Comparison of ENCODE assay signal across 26 cellular contexts in the genomic region with DNA sequence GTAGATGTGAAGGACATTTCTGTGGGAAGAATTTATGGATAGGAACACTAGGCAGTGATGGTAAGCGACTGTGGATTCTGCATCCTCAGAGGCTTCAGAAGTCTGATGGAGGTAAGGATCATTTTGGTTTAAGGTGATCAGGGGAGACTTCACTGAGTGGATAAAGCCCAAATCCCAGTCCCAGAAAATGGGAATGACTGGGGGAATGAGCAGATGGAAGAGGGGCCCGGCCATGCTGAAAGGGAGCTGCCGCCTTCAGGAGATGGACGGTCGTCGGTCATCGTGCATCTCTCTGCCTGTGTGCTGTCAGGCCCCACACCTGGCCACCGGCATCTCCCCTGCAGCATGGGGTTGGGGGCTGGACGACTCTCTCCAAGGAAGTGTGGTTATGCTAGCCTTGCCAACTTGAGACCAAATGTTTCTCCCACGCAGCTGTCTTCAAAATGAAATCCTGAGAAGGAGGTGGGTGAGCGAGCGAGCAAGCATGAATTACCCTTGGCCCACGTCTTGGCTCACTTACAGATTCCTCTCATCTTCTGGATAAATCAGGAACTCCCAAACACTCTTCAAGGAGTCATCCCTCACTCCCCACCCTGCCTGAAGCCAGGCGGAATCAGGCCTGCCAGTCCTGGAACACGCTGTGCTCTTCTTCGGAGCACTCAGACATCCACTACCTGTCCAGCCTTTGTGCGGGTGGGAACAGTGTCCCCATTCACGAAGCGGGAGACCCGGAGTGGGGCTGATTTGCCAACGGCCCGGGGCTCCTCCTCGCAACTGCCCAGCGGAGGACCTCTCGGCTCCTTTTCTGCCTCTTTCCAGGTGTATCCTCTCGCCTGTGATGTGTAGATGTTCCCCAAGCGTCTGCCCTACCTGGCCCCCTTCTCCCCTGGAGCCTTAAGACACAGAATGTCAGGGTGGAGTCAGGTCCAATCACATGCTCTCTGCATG.
DNase-seq lines count a peak whose midpoint lies in the region; ATAC-seq and TF ChIP-seq lines count a peak whose summit lies in the region.
"Had no signal": no experiment of that assay in that cellular context is flagged by ENCODE, and none has a peak within 500 bp of the region (broad histone marks: within the 10 kb centered on the region; RNA-seq: fewer than 3 reads in every experiment).

No MANE protein-coding gene starts in this region.

- no peaks in the 10 kb centered on the region; a peak in 1 of 5 replicates for H3K9me3 Mint-ChIP-seq in H9
- no peaks in the 10 kb centered on the region for H3K9me3 Mint-ChIP-seq in brain
- no peaks in the 10 kb centered on the region for H3K9me3 Mint-ChIP-seq in nephron
- no peaks in the 10 kb centered on the region for H3K9me3 Mint-ChIP-seq in activated T-cell treated with anti-CD3 and anti-CD28 coated beads, Interleukin-2, amount 50 U/mL, for 72 hours
- no peaks in the 10 kb centered on the region for H3K9me3 Mint-ChIP-seq in activated naive CD8-positive, alpha-beta T cell treated with anti-CD3 and anti-CD28 coated beads, Interleukin-2, amount 50 U/mL, for 24 hours
- H3K9me3 Mint-ChIP-seq: activated B cell treated with CpG ODN at 0.5 μM for 24 hours; activated T-cell treated with anti-CD3 and anti-CD28 coated beads, Interleukin-2, amount 50 U/mL, for 24 hours; natural killer cell; stimulated activated naive CD8-positive, alpha-beta T cell treated with anti-CD3 and anti-CD28 coated beads, Interleukin-15, Interleukin-2, amounts not matched to agents 100 ng/mL and 50 ng/mL, for 24 hours had no signal

- H3K27ac ChIP-seq in H9 (ENCODE audit: insufficient read length, low read depth, low read length) (no peak overlapping the region), psoas muscle (no peak overlapping the region)
- H3K27ac ChIP-seq: body of pancreas, ovary, RWPE1, SJSA1, thoracic aorta had no signal

- H2BK12ac ChIP-seq in H9 (ENCODE audit: insufficient read length, low read depth, low read length): no peak overlapping the region

- H3K14ac ChIP-seq in H9 (ENCODE audit: insufficient read depth, low read length): no peak overlapping the region

- no peak overlapping the region for H3K4me3 ChIP-seq in psoas muscle
- H3K4me3 ChIP-seq: body of pancreas, lung, ovary, SJSA1, thoracic aorta had no signal

- H2AK5ac ChIP-seq in H9 (ENCODE audit: insufficient read length, low read length): no peak overlapping the region

- H3K79me2 ChIP-seq in H9 (ENCODE audit: insufficient read depth, low read length): no peaks in the 10 kb centered on the region

- no peaks in the 10 kb centered on the region for H3K23me2 ChIP-seq in H9 (ENCODE audit: insufficient read length, low read depth, low read length, poor library complexity, severe bottlenecking)

- H3K56ac ChIP-seq in H9 (ENCODE audit: insufficient read length, low read depth, low read length): no peak overlapping the region

- no peaks in the 10 kb centered on the region for H3K36me3 Mint-ChIP-seq in H9 (ENCODE audit: insufficient read depth in 1 of 3, low read depth in 3 of 3)
- no peaks in the 10 kb centered on the region for H3K36me3 Mint-ChIP-seq in brain
- H3K36me3 Mint-ChIP-seq in nephron (ENCODE audit: low read depth): no peaks in the 10 kb centered on the region
- no peaks in the 10 kb centered on the region for H3K36me3 Mint-ChIP-seq in activated T-cell treated with anti-CD3 and anti-CD28 coated beads, Interleukin-2, amount 50 U/mL, for 72 hours (ENCODE audit: insufficient read depth in 2 of 2)
- no peaks in the 10 kb centered on the region for H3K36me3 Mint-ChIP-seq in activated naive CD8-positive, alpha-beta T cell treated with anti-CD3 and anti-CD28 coated beads, Interleukin-2, amount 50 U/mL, for 24 hours (ENCODE audit: low read depth)
- H3K36me3 Mint-ChIP-seq: natural killer cell had no signal

- H3K18ac ChIP-seq in H9 (ENCODE audit: insufficient read length, low read depth, low read length): no peak overlapping the region

- H3K4me1 Mint-ChIP-seq in H9 (peaks cover 34 to 38% of the 10 kb centered on the region in 2 experiments), brain (peaks cover 39% of the 10 kb centered on the region), nephron (peaks cover 35% of the 10 kb centered on the region)
- peaks cover 4% of the 10 kb centered on the region for H3K4me1 Mint-ChIP-seq in activated T-cell treated with anti-CD3 and anti-CD28 coated beads, Interleukin-2, amount 50 U/mL, for 72 hours (ENCODE audit: low read depth)
- H3K4me1 Mint-ChIP-seq in activated naive CD8-positive, alpha-beta T cell treated with anti-CD3 and anti-CD28 coated beads, Interleukin-2, amount 50 U/mL, for 24 hours: peaks cover 9% of the 10 kb centered on the region

- no peak overlapping the region for H3K23ac ChIP-seq in H9 (ENCODE audit: insufficient read length, low read depth, low read length)

- H3T11ph ChIP-seq in H9 (ENCODE audit: low read length): no peak overlapping the region

- H3K4me3 Mint-ChIP-seq in H9 (no peak overlapping the region), brain (no peak overlapping the region), nephron (no peak overlapping the region)
- no peak overlapping the region for H3K4me3 Mint-ChIP-seq in activated T-cell treated with anti-CD3 and anti-CD28 coated beads, Interleukin-2, amount 50 U/mL, for 72 hours
- no peak overlapping the region for H3K4me3 Mint-ChIP-seq in activated naive CD8-positive, alpha-beta T cell treated with anti-CD3 and anti-CD28 coated beads, Interleukin-2, amount 50 U/mL, for 24 hours
- H3K4me3 Mint-ChIP-seq: activated B cell treated with CpG ODN at 0.5 μM for 24 hours; activated T-cell treated with anti-CD3 and anti-CD28 coated beads, Interleukin-2, amount 50 U/mL, for 24 hours; natural killer cell; stimulated activated naive CD8-positive, alpha-beta T cell treated with anti-CD3 and anti-CD28 coated beads, Interleukin-15, Interleukin-2, amounts not matched to agents 100 ng/mL and 50 ng/mL, for 24 hours had no signal

- H2BK15ac ChIP-seq in H9 (ENCODE audit: low read depth, low read length): no peak overlapping the region

- H4K20me1 ChIP-seq in H9 (ENCODE audit: control insufficient read depth, insufficient read depth, insufficient read length): no peaks in the 10 kb centered on the region

- no peak overlapping the region for H2BK120ac ChIP-seq in H9 (ENCODE audit: low read depth, low read length, poor library complexity, severe bottlenecking)

- H2BK20ac ChIP-seq in H9 (ENCODE audit: low read depth, low read length, poor library complexity, severe bottlenecking): no peak overlapping the region

- no peak overlapping the region for H2AFZ ChIP-seq in H9 (ENCODE audit: low read length)

- no CpG with 5 or more reads among the region's 27 CpGs for WGBS in H9 (ENCODE audit: extremely low coverage, insufficient read length, low lambda C conversion rate)
- 90 to 93% (median 92%) methylated on average over 27 of the region's 27 CpGs for WGBS in psoas muscle, 3 donors

- no peak for ATAC-seq in activated T-cell treated with anti-CD3 and anti-CD28 coated beads, Interleukin-2, amount 50 U/mL, for 72 hours (replicated peaks in 1 of 2)
- ATAC-seq in activated naive CD8-positive, alpha-beta T cell treated with anti-CD3 and anti-CD28 coated beads, Interleukin-2, amount 50 U/mL, for 24 hours: no peak
- ATAC-seq in psoas muscle: no peak
- ATAC-seq: body of pancreas, HCT116, natural killer cell had no signal

- H3K79me1 ChIP-seq in H9 (ENCODE audit: insufficient read depth, low read depth, low read length, poor library complexity, severe bottlenecking): no peaks in the 10 kb centered on the region

- no peak for DNase-seq in H9
- peak; percentile 71 for DNase-seq in superior temporal gyrus (ENCODE audit: extremely low spot score)
- DNase-seq in activated T-cell treated with anti-CD3 and anti-CD28 coated beads, Interleukin-2, amount 50 U/mL, for 72 hours: no peak
- no peak for DNase-seq in activated naive CD8-positive, alpha-beta T cell treated with anti-CD3 and anti-CD28 coated beads, Interleukin-2, amount 50 U/mL, for 24 hours
- no peak for DNase-seq in psoas muscle
- DNase-seq: ACHN; activated B cell treated with CpG ODN at 0.5 μM for 24 hours; activated CD4-positive, alpha-beta T cell treated with anti-CD3 and anti-CD28 coated beads, Interleukin-2, amount 50 U/mL, for 1 hour; activated gamma-delta T cell treated with Interleukin-2 at 50 U/mL for 16 hours; activated T-cell treated with anti-CD3 and anti-CD28 coated beads, Interleukin-2, amount 50 U/mL, for 24 hours; body of pancreas; left cardiac atrium; natural killer cell; NCI-H1092 treated with DMSO at 0.1 percent for 48 hours; NCI-H1694 treated with DMSO at 0.1 percent for 48 hours; NCI-H510A; stimulated activated CD4-positive, alpha-beta T cell treated with anti-CD3 and anti-CD28 coated beads, Interleukin-1b, Interleukin-23, amount 100 ng/mL, for 48 hours had no signal

- TF ChIP-seq CTCF in H9 (conservative IDR thresholded peaks at IDR 0.05) (no peak), brain (conservative IDR thresholded peaks at IDR 0.05) (no peak), nephron (IDR thresholded peaks at IDR 0.05; ENCODE audit: unreplicated experiment in 3 of 3) (no peak), psoas muscle (IDR thresholded peaks at IDR 0.05) (no peak)

- H2BK5ac ChIP-seq in H9 (ENCODE audit: insufficient read length, low read length): no peak overlapping the region

- H4K8ac ChIP-seq in H9 (replicated peaks; ENCODE audit: insufficient read length, low read depth, low read length): no peak overlapping the region

- no peaks in the 10 kb centered on the region for H3K9me3 ChIP-seq in H9 (ENCODE audit: control insufficient read depth, low read depth, low read length)
- H3K9me3 ChIP-seq in psoas muscle: no peaks in the 10 kb centered on the region
- H3K9me3 ChIP-seq: body of pancreas, ovary, SJSA1, thoracic aorta had no signal

- H4K91ac ChIP-seq in H9 (ENCODE audit: insufficient read length, low read depth, low read length): peak overlapping the region; percentile 18

- H3K27ac Mint-ChIP-seq in H9: no peak overlapping the region
- peak overlapping the region in 3 of 5 experiments; percentile 46 to 81 (median 79) for H3K27ac Mint-ChIP-seq in brain
- H3K27ac Mint-ChIP-seq in nephron: peak overlapping the region in 2 of 3 experiments; percentile 7 to 33
- no peak overlapping the region for H3K27ac Mint-ChIP-seq in activated T-cell treated with anti-CD3 and anti-CD28 coated beads, Interleukin-2, amount 50 U/mL, for 72 hours
- no peak overlapping the region for H3K27ac Mint-ChIP-seq in activated naive CD8-positive, alpha-beta T cell treated with anti-CD3 and anti-CD28 coated beads, Interleukin-2, amount 50 U/mL, for 24 hours
- H3K27ac Mint-ChIP-seq: activated B cell treated with CpG ODN at 0.5 μM for 24 hours; activated T-cell treated with anti-CD3 and anti-CD28 coated beads, Interleukin-2, amount 50 U/mL, for 24 hours; natural killer cell; stimulated activated naive CD8-positive, alpha-beta T cell treated with anti-CD3 and anti-CD28 coated beads, Interleukin-15, Interleukin-2, amounts not matched to agents 100 ng/mL and 50 ng/mL, for 24 hours had no signal

- intact Hi-C loops in psoas muscle (cut with DNase I): no loop called here

- no peaks in the 10 kb centered on the region for H3K27me3 ChIP-seq in H9 (ENCODE audit: insufficient read depth, low read length)
- H3K27me3 ChIP-seq in psoas muscle (ENCODE audit: insufficient read depth in 3 of 3, low read length in 2 of 3): no peaks in the 10 kb centered on the region
- H3K27me3 ChIP-seq: body of pancreas, ovary, SJSA1 had no signal

- H4K5ac ChIP-seq in H9 (ENCODE audit: insufficient read length, low read depth, low read length): no peak overlapping the region

- H3K4ac ChIP-seq in H9 (ENCODE audit: low read depth, low read length): no peak overlapping the region

- H3K4me2 ChIP-seq in H9 (ENCODE audit: insufficient read depth, insufficient read length, low read length): no peak overlapping the region

- H3K36me3 ChIP-seq in psoas muscle (ENCODE audit: insufficient read depth in 1 of 2, low read depth in 1 of 2): no peaks in the 10 kb centered on the region
- H3K36me3 ChIP-seq: ovary, SJSA1, thoracic aorta had no signal

- H3K27me3 Mint-ChIP-seq in H9 (ENCODE audit: low read depth) (peaks cover 1% of the 10 kb centered on the region), brain (no peaks in the 10 kb centered on the region), nephron (ENCODE audit: low read depth) (no peaks in the 10 kb centered on the region)
- H3K27me3 Mint-ChIP-seq in activated T-cell treated with anti-CD3 and anti-CD28 coated beads, Interleukin-2, amount 50 U/mL, for 72 hours (ENCODE audit: low read depth): no peaks in the 10 kb centered on the region
- H3K27me3 Mint-ChIP-seq in activated naive CD8-positive, alpha-beta T cell treated with anti-CD3 and anti-CD28 coated beads, Interleukin-2, amount 50 U/mL, for 24 hours: no peaks in the 10 kb centered on the region
- H3K27me3 Mint-ChIP-seq: activated B cell treated with CpG ODN at 0.5 μM for 24 hours; activated T-cell treated with anti-CD3 and anti-CD28 coated beads, Interleukin-2, amount 50 U/mL, for 24 hours; stimulated activated naive CD8-positive, alpha-beta T cell treated with anti-CD3 and anti-CD28 coated beads, Interleukin-15, Interleukin-2, amounts not matched to agents 100 ng/mL and 50 ng/mL, for 24 hours had no signal

- H3K4me1 ChIP-seq in H9 (ENCODE audit: insufficient read depth, low read length): no peaks in the 10 kb centered on the region; the same call in 1 of the 2 replicates
- H3K4me1 ChIP-seq in psoas muscle: no peaks in the 10 kb centered on the region
- H3K4me1 ChIP-seq: body of pancreas, SJSA1 had no signal

- no peak overlapping the region for H3K9ac ChIP-seq in H9 (ENCODE audit: extremely low read depth, insufficient read length, low read length)

Comparison
In these comparisons a context has a peak if more than half of its experiments do, and no peak if none do; other contexts are left out.
1. H3K27ac Mint-ChIP-seq: peak in brain (3 of 5) and nephron (2 of 3); none in H9 (0 of 3), activated T-cell treated with anti-CD3 and anti-CD28 coated beads, Interleukin-2, amount 50 U/mL, for 72 hours (single experiment) and activated naive CD8-positive, alpha-beta T cell treated with anti-CD3 and anti-CD28 coated beads, Interleukin-2, amount 50 U/mL, for 24 hours (single experiment).